ENCODE assay signal across 19 cellular contexts in genomic region chrX:104330966-104331365, GRCh38.
DNase-seq lines count a peak whose midpoint lies in the region; ATAC-seq, FAIRE-seq and TF ChIP-seq lines count a peak whose summit lies in the region.
"Had no signal": no experiment of that assay in that cellular context is flagged by ENCODE, and none has a peak within 500 bp of the region (broad histone marks: within the 10 kb centered on the region; RNA-seq: fewer than 3 reads in every experiment).

No MANE protein-coding gene starts in this region.

- no peak overlapping the region for H3K27ac ChIP-seq in naive thymus-derived CD4-positive, alpha-beta T cell (ENCODE audit: low read depth, low read length)

- no peaks in the 10 kb centered on the region for H3K4me1 ChIP-seq in naive thymus-derived CD4-positive, alpha-beta T cell (ENCODE audit: control insufficient read depth in 2 of 2, insufficient read depth in 2 of 2, low read length in 2 of 2)

- no peak overlapping the region for H3K27ac Mint-ChIP-seq in CD14-positive monocyte
- H3K27ac Mint-ChIP-seq in naive thymus-derived CD4-positive, alpha-beta T cell: no peak overlapping the region
- H3K27ac Mint-ChIP-seq: activated naive CD4-positive, alpha-beta T cell treated with anti-CD3 and anti-CD28 coated beads, Interleukin-2, amount 50 U/mL, for 24 hours; endodermal cell had no signal

- H3K4me3 Mint-ChIP-seq in CD14-positive monocyte: no peak overlapping the region
- H3K4me3 Mint-ChIP-seq in naive thymus-derived CD4-positive, alpha-beta T cell: no peak overlapping the region
- H3K4me3 Mint-ChIP-seq: activated naive CD4-positive, alpha-beta T cell treated with anti-CD3 and anti-CD28 coated beads, Interleukin-2, amount 50 U/mL, for 24 hours; endodermal cell had no signal

- TF ChIP-seq CTCF in AG10803 (conservative IDR thresholded peaks at IDR 0.05; ENCODE audit: low read length): no peak
- TF ChIP-seq CTCF in CD14-positive monocyte (IDR thresholded peaks at IDR 0.05): no peak

- DNase-seq in AG10803 (ENCODE audit: low read depth) (peak; percentile 82), M059J (ENCODE audit: low read depth) (peak; percentile 84), kidney tubule cell (ENCODE audit: low spot score) (peak; percentile 48), NCI-H2029 (lab: John Stamatoyannopoulos, UW) (no peak), CD14-positive monocyte (ENCODE audit: low spot score) (no peak), D341Med (ENCODE audit: low spot score) (no peak)
- DNase-seq in naive thymus-derived CD4-positive, alpha-beta T cell: no peak
- DNase-seq: activated T-cell treated with anti-CD3 and anti-CD28 coated beads, Interleukin-2, amount 50 U/mL, for 1 hour; caudate nucleus; DMS 273 treated with DMSO at 0.1 percent for 48 hours; endodermal cell; NCI-H69; OCI-M1; stimulated activated CD4-positive, alpha-beta T cell treated with anti-CD3 and anti-CD28 coated beads, Interleukin-2, amount 100 ng/mL, for 24 hours; substantia nigra had no signal

- no peaks in the 10 kb centered on the region for H3K27me3 ChIP-seq in naive thymus-derived CD4-positive, alpha-beta T cell (ENCODE audit: control insufficient read depth in 2 of 2, insufficient read depth in 2 of 2, low read length in 2 of 2)

- no peaks in the 10 kb centered on the region for H3K36me3 ChIP-seq in naive thymus-derived CD4-positive, alpha-beta T cell (ENCODE audit: control insufficient read depth in 2 of 3, insufficient read depth in 3 of 3, low read length in 3 of 3)

- H3K9me3 Mint-ChIP-seq in CD14-positive monocyte: peaks cover 0 to under 1% (median 0%) of the 10 kb centered on the region in 7 donors
- H3K9me3 Mint-ChIP-seq in naive thymus-derived CD4-positive, alpha-beta T cell: peaks cover 0 to 3% (median 0%) of the 10 kb centered on the region in 11 donors
- H3K9me3 Mint-ChIP-seq: activated naive CD4-positive, alpha-beta T cell treated with anti-CD3 and anti-CD28 coated beads, Interleukin-2, amount 50 U/mL, for 24 hours had no signal

- CTCF ChIA-PET in naive thymus-derived CD4-positive, alpha-beta T cell (lab: Charles Lee): no interaction called here

- H3K9me3 ChIP-seq in naive thymus-derived CD4-positive, alpha-beta T cell (ENCODE audit: control insufficient read depth in 2 of 3, low read length in 3 of 3): no peaks in the 10 kb centered on the region

- no peak overlapping the region for H3K4me3 ChIP-seq in AG10803 (ENCODE audit: low read length)
- no peak overlapping the region for H3K4me3 ChIP-seq in naive thymus-derived CD4-positive, alpha-beta T cell (ENCODE audit: low read length)

- no peaks in the 10 kb centered on the region for H3K4me1 Mint-ChIP-seq in CD14-positive monocyte
- no peaks in the 10 kb centered on the region for H3K4me1 Mint-ChIP-seq in naive thymus-derived CD4-positive, alpha-beta T cell
- H3K4me1 Mint-ChIP-seq: activated naive CD4-positive, alpha-beta T cell treated with anti-CD3 and anti-CD28 coated beads, Interleukin-2, amount 50 U/mL, for 24 hours; endodermal cell had no signal

- FAIRE-seq in colon (lab: Jason Lieb, UNC): peak; percentile 5
- FAIRE-seq: islet of Langerhans had no signal

- POLR2A ChIA-PET in naive thymus-derived CD4-positive, alpha-beta T cell (lab: Charles Lee): no interaction called here

- H3K27me3 Mint-ChIP-seq in CD14-positive monocyte (ENCODE audit: low read depth in 3 of 3): no peaks in the 10 kb centered on the region
- H3K27me3 Mint-ChIP-seq in naive thymus-derived CD4-positive, alpha-beta T cell: peaks cover 0 to 4% (median 0%) of the 10 kb centered on the region in 5 donors
- H3K27me3 Mint-ChIP-seq: activated naive CD4-positive, alpha-beta T cell treated with anti-CD3 and anti-CD28 coated beads, Interleukin-2, amount 50 U/mL, for 24 hours had no signal

- intact Hi-C loops in CD14-positive monocyte (cut with micrococcal nuclease): no loop called here
- intact Hi-C loops in naive thymus-derived CD4-positive, alpha-beta T cell (cut with micrococcal nuclease): no loop called here

- H3K36me3 Mint-ChIP-seq in CD14-positive monocyte: no peaks in the 10 kb centered on the region
- H3K36me3 Mint-ChIP-seq in naive thymus-derived CD4-positive, alpha-beta T cell: no peaks in the 10 kb centered on the region
- H3K36me3 Mint-ChIP-seq: activated naive CD4-positive, alpha-beta T cell treated with anti-CD3 and anti-CD28 coated beads, Interleukin-2, amount 50 U/mL, for 24 hours had no signal

- no peak for ATAC-seq in naive thymus-derived CD4-positive, alpha-beta T cell
- ATAC-seq: SK-N-SH treated with all-trans-retinoic acid at 6 μM for 48 hours had no signal

Comparison
In these comparisons a context has a peak if more than half of its experiments do, and no peak if none do; other contexts are left out.
1. DNase-seq: peak in AG10803 (single experiment), M059J (single experiment) and kidney tubule cell (single experiment); none in NCI-H2029 (single experiment), CD14-positive monocyte (single experiment), D341Med (single experiment) and naive thymus-derived CD4-positive, alpha-beta T cell (0 of 9).